8 cellular contexts compared by ENCODE assay signal in the genomic region with DNA sequence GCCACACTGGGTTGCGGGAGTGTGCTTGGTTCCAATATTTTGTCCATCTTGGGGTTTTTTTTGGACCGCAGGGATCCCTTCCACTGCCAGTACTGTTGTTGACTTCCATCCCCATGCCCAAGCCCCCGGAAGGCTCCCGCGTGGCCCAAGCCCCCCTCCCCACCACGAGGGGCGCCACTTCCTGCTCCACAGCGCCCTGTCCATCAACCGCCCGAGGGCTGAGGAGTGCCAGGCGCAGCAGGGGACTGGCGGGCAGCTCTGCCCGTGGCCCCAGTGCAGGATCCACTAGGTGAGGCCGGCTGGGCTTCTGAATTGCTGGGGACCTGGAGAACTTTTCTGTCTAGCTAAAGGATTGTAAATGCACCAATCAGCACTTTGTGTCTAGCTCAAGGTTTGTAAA.
"Had no signal": no experiment of that assay in that cellular context is flagged by ENCODE, and none has a peak within 500 bp of the region (broad histone marks: within the 10 kb centered on the region; RNA-seq: fewer than 3 reads in every experiment).

No MANE protein-coding gene starts in this region.

- H3K4me3 Mint-ChIP-seq: GM23338, H9 had no signal

- H3K4me2 ChIP-seq: GM23338 had no signal

- DNase-seq: H9, HCEC 1CT, IMR-90, KBM-7 had no signal

- FAIRE-seq: H1, H54, HTR-8/SVneo had no signal

- H3K27ac Mint-ChIP-seq: GM23338, H9 had no signal

- H3K4me1 Mint-ChIP-seq: GM23338 had no signal

- ATAC-seq: GM23338 had no signal

- H3K4me3 ChIP-seq: GM23338 had no signal

- H2AFZ ChIP-seq: GM23338 had no signal
